Comparison of ENCODE assay signal across 19 cellular contexts in the genomic region with DNA sequence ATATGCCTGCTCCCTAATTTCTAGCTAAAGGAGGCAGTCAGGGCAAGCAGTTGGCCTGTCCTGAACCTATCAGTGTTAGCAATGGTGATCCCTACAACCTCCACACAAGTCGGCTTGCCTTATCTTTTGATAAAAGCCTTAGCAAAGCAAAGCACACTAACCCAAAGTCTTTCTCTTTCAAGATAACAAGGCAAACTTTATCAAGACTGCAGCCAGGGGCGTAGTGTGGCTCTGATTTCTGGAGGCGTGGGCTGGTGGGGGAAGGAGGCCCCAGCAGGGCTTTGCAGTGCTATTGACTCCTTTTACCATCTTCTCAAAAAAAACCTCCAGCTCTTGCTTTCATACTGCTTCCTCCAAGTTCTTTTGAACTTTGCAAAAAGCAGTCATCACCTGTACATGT. TPM values are rescaled to one million over a fixed set of nuclear protein-coding genes. Genes with fewer than 3 reads are reported as not detected.
A peak's percentile ranks its signal among the peaks of the same experiment; 100 is the strongest.
DNase-seq lines count a peak whose midpoint lies in the region; ATAC-seq and TF ChIP-seq lines count a peak whose summit lies in the region.
"Had no signal": no experiment of that assay in that cellular context is flagged by ENCODE, and none has a peak within 500 bp of the region (broad histone marks: within the 10 kb centered on the region; RNA-seq: fewer than 3 reads in every experiment).

No MANE protein-coding gene starts in this region.

- no peak overlapping the region for H3K27ac Mint-ChIP-seq in activated CD4-positive, alpha-beta T cell treated with anti-CD3 and anti-CD28 coated beads for 36 hours
- H3K27ac Mint-ChIP-seq in endodermal cell (peak overlapping the region; percentile 92), progenitor cell of endocrine pancreas (peak overlapping the region; percentile 23)
- no peak overlapping the region for H3K27ac Mint-ChIP-seq in activated CD8-positive, alpha-beta memory T cell treated with anti-CD3 and anti-CD28 coated beads, Interleukin-2, amount 10 ng/mL, durations not matched to agents 7 days and 5 days
- H3K27ac Mint-ChIP-seq: CD4-positive, alpha-beta T cell had no signal

- peak; percentile 44 for TF ChIP-seq CTCF in endodermal cell (conservative IDR thresholded peaks at IDR 0.05)
- no peak for TF ChIP-seq CTCF in progenitor cell of endocrine pancreas (IDR thresholded peaks at IDR 0.05; ENCODE audit: unreplicated experiment)

- no peak overlapping the region for H3K9ac ChIP-seq in endodermal cell (ENCODE audit: extremely low read depth, low read length, poor library complexity, severe bottlenecking)

- no peaks in the 10 kb centered on the region for H3K36me3 Mint-ChIP-seq in activated CD4-positive, alpha-beta T cell treated with anti-CD3 and anti-CD28 coated beads for 36 hours (ENCODE audit: low read depth)
- no peaks in the 10 kb centered on the region for H3K36me3 Mint-ChIP-seq in endodermal cell (ENCODE audit: low read depth)
- H3K36me3 Mint-ChIP-seq in progenitor cell of endocrine pancreas (ENCODE audit: insufficient read depth) = no peaks in the 10 kb centered on the region
- no peaks in the 10 kb centered on the region for H3K36me3 Mint-ChIP-seq in activated CD8-positive, alpha-beta memory T cell treated with anti-CD3 and anti-CD28 coated beads, Interleukin-2, amount 10 ng/mL, durations not matched to agents 7 days and 5 days

- no peak overlapping the region for H3K4me3 Mint-ChIP-seq in activated CD4-positive, alpha-beta T cell treated with anti-CD3 and anti-CD28 coated beads for 36 hours
- H3K4me3 Mint-ChIP-seq in endodermal cell (no peak overlapping the region), progenitor cell of endocrine pancreas (ENCODE audit: low read depth) (no peak overlapping the region)
- no peak overlapping the region for H3K4me3 Mint-ChIP-seq in activated CD8-positive, alpha-beta memory T cell treated with anti-CD3 and anti-CD28 coated beads, Interleukin-2, amount 10 ng/mL, durations not matched to agents 7 days and 5 days
- H3K4me3 Mint-ChIP-seq: CD4-positive, alpha-beta T cell had no signal

- POLR2A ChIA-PET in activated CD4-positive, alpha-beta T cell treated with anti-CD3 and anti-CD28 coated beads for 36 hours (lab: Charles Lee) = no interaction called here

- peaks cover 6% of the 10 kb centered on the region for H3K4me1 ChIP-seq in endodermal cell (ENCODE audit: control insufficient read depth, insufficient read depth, low read length)
- H3K4me1 ChIP-seq: BE2C, SJCRH30 had no signal

- CTCF ChIA-PET in activated CD4-positive, alpha-beta T cell treated with anti-CD3 and anti-CD28 coated beads for 36 hours (lab: Charles Lee) = no interaction called here
- CTCF ChIA-PET in activated CD8-positive, alpha-beta memory T cell treated with anti-CD3 and anti-CD28 coated beads, Interleukin-2, amount 10 ng/mL, durations not matched to agents 7 days and 5 days (lab: Charles Lee) = no interaction called here

- no peaks in the 10 kb centered on the region for H3K9me3 ChIP-seq in endodermal cell (ENCODE audit: control insufficient read depth, low read length)
- H3K9me3 ChIP-seq: BE2C, SJCRH30 had no signal

- peaks cover 26% of the 10 kb centered on the region for H3K27me3 ChIP-seq in endodermal cell (ENCODE audit: control insufficient read depth, insufficient read depth, low read length, poor library complexity, severe bottlenecking)
- H3K27me3 ChIP-seq: BE2C, SJCRH30 had no signal

- intact Hi-C loops in activated CD4-positive, alpha-beta T cell treated with anti-CD3 and anti-CD28 coated beads for 36 hours (cut with DNase I, micrococcal nuclease) = no loop called here

- H3K27me3 Mint-ChIP-seq in activated CD4-positive, alpha-beta T cell treated with anti-CD3 and anti-CD28 coated beads for 36 hours = no peaks in the 10 kb centered on the region
- H3K27me3 Mint-ChIP-seq in endodermal cell (ENCODE audit: insufficient read depth) (peaks cover 40% of the 10 kb centered on the region), progenitor cell of endocrine pancreas (peaks cover 2% of the 10 kb centered on the region)
- no peaks in the 10 kb centered on the region for H3K27me3 Mint-ChIP-seq in activated CD8-positive, alpha-beta memory T cell treated with anti-CD3 and anti-CD28 coated beads, Interleukin-2, amount 10 ng/mL, durations not matched to agents 7 days and 5 days
- H3K27me3 Mint-ChIP-seq: CD4-positive, alpha-beta T cell had no signal

- ATAC-seq in activated CD4-positive, alpha-beta T cell treated with anti-CD3 and anti-CD28 coated beads for 36 hours = no peak
- no peak for ATAC-seq in activated CD8-positive, alpha-beta memory T cell treated with anti-CD3 and anti-CD28 coated beads, Interleukin-2, amount 10 ng/mL, durations not matched to agents 7 days and 5 days
- no peak for ATAC-seq in HG02678 (IDR thresholded peaks at IDR 0.05; ENCODE audit: unreplicated experiment)
- ATAC-seq in HG02610 (IDR thresholded peaks at IDR 0.05; ENCODE audit: unreplicated experiment) = no peak
- ATAC-seq: PC-3 had no signal

- WGBS in endodermal cell (ENCODE audit: insufficient coverage in 1 of 2, insufficient read length in 1 of 2), 2 experiments = 11% methylated on average over 3 of the region's 3 CpGs; no CpG with 5 or more reads in 1 of the 2 experiments

- peak; percentile 13 for DNase-seq in activated CD4-positive, alpha-beta T cell treated with anti-CD3 and anti-CD28 coated beads for 36 hours
- DNase-seq in activated CD4-positive, alpha-beta T cell treated with anti-CD3 and anti-CD28 coated beads, Interleukin-2, amount 50 U/mL, for 1 hour = no peak
- DNase-seq in endodermal cell = peak; percentile 73
- DNase-seq in progenitor cell of endocrine pancreas (ENCODE audit: low spot score, unreplicated experiment) = no peak
- DNase-seq in activated CD8-positive, alpha-beta memory T cell treated with anti-CD3 and anti-CD28 coated beads, Interleukin-2, amount 10 ng/mL, durations not matched to agents 7 days and 5 days = no peak
- no peak for DNase-seq in SK-N-DZ (ENCODE audit: low spot score)
- DNase-seq: BE2C; CD4-positive, alpha-beta T cell; DMS79; NCI-H1105; NCI-H187; NCI-H446; NCI-H69; SJCRH30 had no signal

- H3K27ac ChIP-seq in endodermal cell (ENCODE audit: low read depth, low read length) = no peak overlapping the region
- H3K27ac ChIP-seq: 22Rv1, RWPE1, SJCRH30 had no signal

- no peaks in the 10 kb centered on the region for H3K9me3 Mint-ChIP-seq in activated CD4-positive, alpha-beta T cell treated with anti-CD3 and anti-CD28 coated beads for 36 hours (ENCODE audit: low read depth)
- H3K9me3 Mint-ChIP-seq in endodermal cell = no peaks in the 10 kb centered on the region
- no peaks in the 10 kb centered on the region for H3K9me3 Mint-ChIP-seq in progenitor cell of endocrine pancreas (ENCODE audit: low read depth)
- H3K9me3 Mint-ChIP-seq in activated CD8-positive, alpha-beta memory T cell treated with anti-CD3 and anti-CD28 coated beads, Interleukin-2, amount 10 ng/mL, durations not matched to agents 7 days and 5 days (ENCODE audit: low read depth) = peaks cover 10% of the 10 kb centered on the region

- H3K4me1 Mint-ChIP-seq in activated CD4-positive, alpha-beta T cell treated with anti-CD3 and anti-CD28 coated beads for 36 hours = peaks cover 4% of the 10 kb centered on the region
- H3K4me1 Mint-ChIP-seq in endodermal cell (peaks cover 34% of the 10 kb centered on the region), progenitor cell of endocrine pancreas (ENCODE audit: low read depth) (peaks cover 24% of the 10 kb centered on the region)
- no peaks in the 10 kb centered on the region for H3K4me1 Mint-ChIP-seq in activated CD8-positive, alpha-beta memory T cell treated with anti-CD3 and anti-CD28 coated beads, Interleukin-2, amount 10 ng/mL, durations not matched to agents 7 days and 5 days

- no peaks in the 10 kb centered on the region for H3K36me3 ChIP-seq in endodermal cell (ENCODE audit: control insufficient read depth, insufficient read depth, low read length)
- H3K36me3 ChIP-seq: BE2C, SJCRH30 had no signal

- no peak overlapping the region for H3K4me3 ChIP-seq in endodermal cell (ENCODE audit: low read length)
- H3K4me3 ChIP-seq: SJCRH30 had no signal

RNA-seq across cellular contexts. Expression of a gene that starts 40.2 kb away (rescaled TPM):
- not detected for total RNA-seq in activated CD4-positive, alpha-beta T cell treated with anti-CD3 and anti-CD28 coated beads for 36 hours
- total RNA-seq in endodermal cell (100 to 1,000 TPM; 198 to 316 TPM), progenitor cell of endocrine pancreas (257 and 299 TPM in 2 replicates)
- polyA plus RNA-seq in endodermal cell (2013, experiment 1 of 2) = 85.5 TPM
- polyA plus RNA-seq in endodermal cell (2013, experiment 2 of 2) = 87.7 TPM
- not detected for total RNA-seq in activated CD8-positive, alpha-beta memory T cell treated with anti-CD3 and anti-CD28 coated beads, Interleukin-2, amount 10 ng/mL, durations not matched to agents 7 days and 5 days
- polyA plus RNA-seq in SK-N-DZ (2014; cell fraction: cytosol; rRNA removed) = 25.4 and 30.3 TPM in 2 replicates
- 47.9 and 73.0 TPM in 2 replicates for polyA plus RNA-seq in SK-N-DZ (2014; cell fraction: nucleus; rRNA removed)
- total RNA-seq: CD4-positive, alpha-beta T cell; PC-3 had no signal

Comparison
In these comparisons a context has a peak if more than half of its experiments do, and no peak if none do; other contexts are left out.
1. DNase-seq: peak in activated CD4-positive, alpha-beta T cell treated with anti-CD3 and anti-CD28 coated beads for 36 hours (single experiment) and endodermal cell (single experiment); none in activated CD4-positive, alpha-beta T cell treated with anti-CD3 and anti-CD28 coated beads, Interleukin-2, amount 50 U/mL, for 1 hour (single experiment), progenitor cell of endocrine pancreas (single experiment), activated CD8-positive, alpha-beta memory T cell treated with anti-CD3 and anti-CD28 coated beads, Interleukin-2, amount 10 ng/mL, durations not matched to agents 7 days and 5 days (single experiment) and SK-N-DZ (single experiment).
2. H3K27ac Mint-ChIP-seq: peak in endodermal cell (single experiment) and progenitor cell of endocrine pancreas (single experiment); none in activated CD4-positive, alpha-beta T cell treated with anti-CD3 and anti-CD28 coated beads for 36 hours (single experiment) and activated CD8-positive, alpha-beta memory T cell treated with anti-CD3 and anti-CD28 coated beads, Interleukin-2, amount 10 ng/mL, durations not matched to agents 7 days and 5 days (single experiment).
3. RNA of a gene that starts 40.2 kb away (total RNA-seq): 198 to 316 TPM in endodermal cell and 257 to 299 TPM in progenitor cell of endocrine pancreas; not detected in activated CD4-positive, alpha-beta T cell treated with anti-CD3 and anti-CD28 coated beads for 36 hours and not detected in activated CD8-positive, alpha-beta memory T cell treated with anti-CD3 and anti-CD28 coated beads, Interleukin-2, amount 10 ng/mL, durations not matched to agents 7 days and 5 days; every median in the first group is over 100 times any median in the second.